Comparison of ENCODE assay signal across 26 cellular contexts in the genomic region with DNA sequence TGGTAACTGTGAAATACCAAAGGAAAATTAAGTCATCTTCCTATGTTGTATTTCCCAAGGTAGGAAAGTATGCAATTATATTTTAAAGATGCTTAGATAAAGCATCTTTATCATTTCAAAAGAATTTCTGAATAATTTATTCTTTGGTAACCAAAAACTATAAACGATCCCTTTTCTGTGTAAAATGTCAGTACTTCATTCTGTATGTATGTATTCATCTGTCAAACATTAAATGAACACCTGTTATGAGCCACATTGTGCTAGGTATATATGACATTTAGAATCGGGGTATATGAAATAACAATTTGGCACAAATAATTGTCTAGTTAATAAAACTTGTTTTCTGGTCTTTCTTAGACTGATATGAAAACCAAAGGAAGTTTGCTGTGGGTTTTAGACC.
A peak's percentile ranks its signal among the peaks of the same experiment; 100 is the strongest.
DNase-seq lines count a peak whose midpoint lies in the region; ATAC-seq, FAIRE-seq and TF ChIP-seq lines count a peak whose summit lies in the region.
"Had no signal": no experiment of that assay in that cellular context is flagged by ENCODE, and none has a peak within 500 bp of the region (broad histone marks: within the 10 kb centered on the region; RNA-seq: fewer than 3 reads in every experiment).

No MANE protein-coding gene starts in this region.

- no peak overlapping the region for H2AFZ ChIP-seq in K562 (ENCODE audit: low read depth, low read length)
- H2AFZ ChIP-seq: GM23248 had no signal

- TF ChIP-seq CTCF in K562 (IDR thresholded peaks at IDR 0.05 in 2 of 3, conservative IDR thresholded peaks at IDR 0.05 in 1 of 3; ENCODE audit: insufficient read depth in 2 of 3, low read depth in 1 of 3, low read length in 3 of 3) (no peak), natural killer cell (IDR thresholded peaks at IDR 0.05) (no peak)

- no peak for TF ChIP-seq POLR2A in K562 (conservative IDR thresholded peaks at IDR 0.05)

- peaks cover 77% of the 10 kb centered on the region for H3K36me3 Mint-ChIP-seq in activated CD8-positive, alpha-beta memory T cell treated with anti-CD3 and anti-CD28 coated beads, Interleukin-2, amount 10 ng/mL, durations not matched to agents 7 days and 5 days
- H3K36me3 Mint-ChIP-seq in natural killer cell: peaks cover 14% of the 10 kb centered on the region

- no peaks in the 10 kb centered on the region for H3K9me1 ChIP-seq in K562 (ENCODE audit: control insufficient read depth, insufficient read depth, low read length)

- CTCF ChIA-PET in activated CD8-positive, alpha-beta memory T cell treated with anti-CD3 and anti-CD28 coated beads, Interleukin-2, amount 10 ng/mL, durations not matched to agents 7 days and 5 days (lab: Charles Lee): no interaction called here
- CTCF ChIA-PET in K562 (lab: Yijun Ruan, JAX; ENCODE audit: low intra/inter-chr PET ratio): no interaction called here

- H3K36me3 ChIP-seq in K562 (ENCODE audit: control insufficient read depth, insufficient read depth, low read length): peaks cover 47% of the 10 kb centered on the region; the same call in 2 of the 3 replicates

- FAIRE-seq in K562 (lab: Jason Lieb, UNC) (no peak), frontal cortex (lab: Jason Lieb, UNC) (peak; percentile 36)
- FAIRE-seq: A549, GM12891, GM18507, H1 had no signal

- no peaks in the 10 kb centered on the region for H3K9me3 Mint-ChIP-seq in activated CD8-positive, alpha-beta memory T cell treated with anti-CD3 and anti-CD28 coated beads, Interleukin-2, amount 10 ng/mL, durations not matched to agents 7 days and 5 days (ENCODE audit: low read depth)
- H3K9me3 Mint-ChIP-seq in natural killer cell: peaks cover 0 to 2% of the 10 kb centered on the region in 2 donors
- H3K9me3 Mint-ChIP-seq: CD14-positive monocyte; CD4-positive, alpha-beta T cell had no signal

- no TSS peak for BruUV-seq in K562 (replicated peaks; lab: Mats Ljungman, UMichigan)

- H3K27ac Mint-ChIP-seq in activated CD8-positive, alpha-beta memory T cell treated with anti-CD3 and anti-CD28 coated beads, Interleukin-2, amount 10 ng/mL, durations not matched to agents 7 days and 5 days: peak overlapping the region; percentile 9
- peak overlapping the region; percentile 62 to 70 for H3K27ac Mint-ChIP-seq in natural killer cell
- H3K27ac Mint-ChIP-seq: CD4-positive, alpha-beta T cell had no signal

- H3K4me3 ChIP-seq in K562: no peak overlapping the region
- H3K4me3 ChIP-seq: A549; BLaER1 treated with 17β-estradiol and CSF1 and Interleukin-3, amounts not matched to agents 10 nM and 100 nM; GM23248 had no signal

- peaks cover 31% of the 10 kb centered on the region for H3K4me1 Mint-ChIP-seq in activated CD8-positive, alpha-beta memory T cell treated with anti-CD3 and anti-CD28 coated beads, Interleukin-2, amount 10 ng/mL, durations not matched to agents 7 days and 5 days
- peaks cover 31 to 44% of the 10 kb centered on the region in 2 donors for H3K4me1 Mint-ChIP-seq in natural killer cell

- H3K9me3 ChIP-seq in K562 (replicated peaks; ENCODE audit: control insufficient read depth, insufficient read depth, low read depth, low read length): no peaks in the 10 kb centered on the region
- H3K9me3 ChIP-seq: A549, BE2C had no signal

- H3K4me1 ChIP-seq in K562 (replicated peaks in 1 of 2; ENCODE audit: control insufficient read depth in 2 of 2, insufficient read depth in 2 of 2, low read length in 2 of 2): no peaks in the 10 kb centered on the region
- H3K4me1 ChIP-seq: A549, BE2C had no signal

- no peak for TF ChIP-seq RAD21 in K562 (CRISPR knock-in tag; conservative IDR thresholded peaks at IDR 0.05 in 1 of 2, IDR thresholded peaks at IDR 0.05 in 1 of 2)

- no peak overlapping the region for H3K4me2 ChIP-seq in K562 (ENCODE audit: insufficient read depth, low read length)
- H3K4me2 ChIP-seq: A549; BLaER1 treated with 17β-estradiol and CSF1 and Interleukin-3, amounts not matched to agents 10 nM and 100 nM had no signal

- DNase-seq in activated CD8-positive, alpha-beta memory T cell treated with anti-CD3 and anti-CD28 coated beads, Interleukin-2, amount 10 ng/mL, durations not matched to agents 7 days and 5 days: no peak
- DNase-seq in activated CD8-positive, alpha-beta memory T cell treated with anti-CD3 and anti-CD28 coated beads, Interleukin-2, amount 50 U/mL, for 48 hours: no peak
- DNase-seq in K562 (ENCODE audit: extremely low read depth in 1 of 4, low spot score in 3 of 4): no peak
- DNase-seq in frontal cortex (ENCODE audit: low spot score in 2 of 2): no peak
- DNase-seq in natural killer cell: no peak
- no peak for DNase-seq in activated CD4-positive, CD25-positive, alpha-beta regulatory T cell (lab: John Stamatoyannopoulos, UW)
- DNase-seq: ACHN; AML-193; BE2C; CD4-positive, alpha-beta T cell; CD8-positive, alpha-beta memory T cell; DMS53; DMS79 treated with DMSO at 0.1 percent for 48 hours; GF-D8; GM23248; H7; HCEC 1CT had no signal

- H3K9ac ChIP-seq in K562 (ENCODE audit: insufficient read depth in 1 of 2, low read depth in 2 of 2, low read length in 2 of 2): no peak overlapping the region
- H3K9ac ChIP-seq: BLaER1 treated with 17β-estradiol and CSF1 and Interleukin-3, amounts not matched to agents 10 nM and 100 nM; GM23248 had no signal

- H3K27ac ChIP-seq in K562 (ENCODE audit: extremely low read depth, low read depth, low read length): no peak overlapping the region
- H3K27ac ChIP-seq: 22Rv1; A549; BLaER1 treated with 17β-estradiol and CSF1 and Interleukin-3, amounts not matched to agents 10 nM and 100 nM; GM23248 had no signal

- no peak for ATAC-seq in activated CD8-positive, alpha-beta memory T cell treated with anti-CD3 and anti-CD28 coated beads, Interleukin-2, amount 10 ng/mL, durations not matched to agents 7 days and 5 days
- ATAC-seq in K562 (no peak), natural killer cell (no peak), HG03108 (IDR thresholded peaks at IDR 0.05; ENCODE audit: unreplicated experiment) (no peak), HG03469 (IDR thresholded peaks at IDR 0.05; ENCODE audit: unreplicated experiment) (no peak)
- ATAC-seq: A549 had no signal

- TF ChIP-seq EP300 in K562 (IDR thresholded peaks at IDR 0.05; ENCODE audit: low read length): no peak

- intact Hi-C loops in K562 (cut with micrococcal nuclease) (no loop called here), natural killer cell (cut with micrococcal nuclease) (no loop called here)

- H3K79me2 ChIP-seq in K562 (ENCODE audit: control insufficient read depth, insufficient read depth, low read length): no peaks in the 10 kb centered on the region

- no peaks in the 10 kb centered on the region for H3K27me3 ChIP-seq in K562 (ENCODE audit: control insufficient read depth in 2 of 2, insufficient read depth in 2 of 2, low read length in 2 of 2)
- H3K27me3 ChIP-seq: BE2C; BLaER1 treated with 17β-estradiol and CSF1 and Interleukin-3, amounts not matched to agents 10 nM and 100 nM had no signal

- no peaks in the 10 kb centered on the region for H4K20me1 ChIP-seq in K562 (replicated peaks; ENCODE audit: control insufficient read depth, insufficient read depth, low read length)
- H4K20me1 ChIP-seq: BLaER1 treated with 17β-estradiol and CSF1 and Interleukin-3, amounts not matched to agents 10 nM and 100 nM had no signal

- no peaks in the 10 kb centered on the region for H3K27me3 Mint-ChIP-seq in activated CD8-positive, alpha-beta memory T cell treated with anti-CD3 and anti-CD28 coated beads, Interleukin-2, amount 10 ng/mL, durations not matched to agents 7 days and 5 days
- H3K27me3 Mint-ChIP-seq in natural killer cell (ENCODE audit: low read depth in 2 of 2): no peaks in the 10 kb centered on the region
- H3K27me3 Mint-ChIP-seq: CD4-positive, alpha-beta T cell; CD8-positive, alpha-beta memory T cell had no signal

- no peak overlapping the region for H3K4me3 Mint-ChIP-seq in activated CD8-positive, alpha-beta memory T cell treated with anti-CD3 and anti-CD28 coated beads, Interleukin-2, amount 10 ng/mL, durations not matched to agents 7 days and 5 days
- peak overlapping the region; percentile 67 for H3K4me3 Mint-ChIP-seq in natural killer cell
- H3K4me3 Mint-ChIP-seq: CD14-positive monocyte; CD4-positive, alpha-beta T cell had no signal

- in situ Hi-C loops in K562 (cut with MboI): no loop called here

- POLR2A ChIA-PET in K562 (lab: Yijun Ruan, JAX): no interaction called here

- WGBS in K562 (ENCODE audit: insufficient coverage, low coverage, missing lambda C conversion rate): 92% methylated on average over 2 of the region's 2 CpGs

TF ChIP-seq in K562, 482 proteins besides CTCF, POLR2A, EP300 and RAD21:
- TF ChIP-seq ZNF507 (tag; conservative IDR thresholded peaks at IDR 0.05) (peak; percentile 95), ZNF354B (CRISPR knock-in tag; IDR thresholded peaks at IDR 0.05) (peak; percentile 74; the same call in 1 of the 2 replicates), MEIS2 (IDR thresholded peaks at IDR 0.05; ENCODE audit: partially characterized antibody) (no peak), NFYB (IDR thresholded peaks at IDR 0.05; ENCODE audit: extremely low read depth, insufficient read length) (no peak)
TF ChIP-seq in K562: peak in this region for 2.
